8 cellular contexts compared by ENCODE assay signal in the genomic region with DNA sequence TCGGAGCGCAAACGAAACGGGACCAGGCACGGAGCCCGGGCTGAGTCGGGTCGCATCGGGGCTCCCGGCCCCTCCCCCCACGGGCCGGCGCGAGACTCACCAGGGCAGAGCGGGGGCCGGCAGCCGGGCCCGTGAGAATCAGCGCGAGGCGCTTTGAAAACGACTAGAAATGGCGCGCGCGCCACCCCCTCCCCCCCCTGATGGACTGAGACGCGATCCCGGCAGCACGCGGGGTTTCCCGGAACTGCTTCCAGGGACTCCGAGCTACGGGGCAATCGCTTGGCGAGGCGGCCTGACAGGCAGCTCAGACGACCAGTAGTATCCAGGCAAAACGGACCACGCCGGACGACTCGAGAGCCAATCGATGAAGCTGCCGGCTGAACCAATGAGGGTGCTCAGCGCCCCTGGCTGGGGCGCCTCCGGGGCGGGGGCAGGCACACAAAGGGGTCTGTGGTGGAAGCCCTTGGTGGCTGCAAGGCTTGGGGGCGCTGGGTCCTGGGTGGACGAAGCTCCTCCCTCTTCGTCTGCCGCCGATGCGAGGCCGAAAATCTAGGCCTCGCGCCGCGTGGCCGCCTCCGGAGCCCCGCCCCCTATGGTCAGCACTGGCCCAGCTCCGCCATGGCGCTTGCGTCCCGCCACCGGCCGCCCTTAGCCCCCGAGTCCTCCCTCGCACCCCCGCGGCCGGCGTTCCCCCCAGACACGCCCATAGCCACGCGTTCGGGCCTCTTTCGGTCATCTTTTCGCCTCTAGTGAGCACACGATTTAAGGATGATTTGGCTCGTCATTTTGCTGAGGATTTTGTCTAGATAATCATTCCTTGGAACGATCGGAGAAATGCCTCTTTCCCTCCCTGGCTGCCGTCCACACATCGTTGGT. TPM values are rescaled to one million over a fixed set of nuclear protein-coding genes. Genes with fewer than 3 reads are reported as not detected.
DNase-seq lines count a peak whose midpoint lies in the region; ATAC-seq and TF ChIP-seq lines count a peak whose summit lies in the region.

A gene (minus strand): TSS at position 174 of the 876 bp plus-strand sequence. CDS start 3,276 bp downstream, outside the sequence.

- ATAC-seq in HG02759 (IDR thresholded peaks at IDR 0.05; ENCODE audit: unreplicated experiment) = peak; percentile 93
- ATAC-seq in Right ventricle myocardium inferior = peak; percentile 98

- H3K27me3 ChIP-seq in ovary = no peaks in the 10 kb centered on the region
- H3K27me3 ChIP-seq in thyroid gland = no peaks in the 10 kb centered on the region

- TF ChIP-seq EP300 in ovary (IDR thresholded peaks at IDR 0.05) = peak; percentile 24

- no peaks in the 10 kb centered on the region for H3K9me3 ChIP-seq in ovary
- H3K9me3 ChIP-seq in thyroid gland = no peaks in the 10 kb centered on the region

- WGBS in ovary, 3 donors = 0 to 2% (median 1%) methylated on average over 37 to 87 of the region's 87 CpGs
- WGBS in thyroid gland, 2 donors = 0% methylated on average over 10 to 22 of the region's 87 CpGs

- TF ChIP-seq CTCF in GM12865 (IDR thresholded peaks at IDR 0.05; ENCODE audit: insufficient read depth, low read depth, low read length, missing control alignments) (no peak), ovary (IDR thresholded peaks at IDR 0.05) (peak in 2 of 3 donors; percentile 3 to 9), thyroid gland (IDR thresholded peaks at IDR 0.05) (no peak)

- peak within 1 kb of the TSS; percentile 99 for H3K4me3 ChIP-seq in GM12865 (ENCODE audit: low read depth, low read length)
- H3K4me3 ChIP-seq in ovary = peak within 1 kb of the TSS; percentile 80
- H3K4me3 ChIP-seq in thyroid gland (replicated peaks in 1 of 3) = peak within 1 kb of the TSS; percentile 49 to 95 (median 78)

- H3K27ac ChIP-seq in ovary (peak within 1 kb of the TSS; percentile 82 to 98), thyroid gland (peak within 1 kb of the TSS; percentile 89 to 99 (median 96))

- DNase-seq in GM12865 (ENCODE audit: low read depth) (peak; percentile 100), NCI-H1417 (lab: John Stamatoyannopoulos, UW) (peak; percentile 99 to 100 (median 99)), SW 1271 (lab: John Stamatoyannopoulos, UW) (peak; percentile 97 to 98), Right ventricle myocardium inferior (ENCODE audit: missing footprints) (peak; percentile 100), ovary (peak; percentile 100), thyroid gland (peak; percentile 100)
- DNase-seq in activated naive CD8-positive, alpha-beta T cell treated with anti-CD3 and anti-CD28 coated beads, Interleukin-2, amount 50 U/mL, for 16 hours (ENCODE audit: low read depth, low spot score) = peak; percentile 99

- H3K36me3 ChIP-seq in ovary (no peaks in the 10 kb centered on the region), thyroid gland (no peaks in the 10 kb centered on the region)

- TF ChIP-seq POLR2A in ovary (IDR thresholded peaks at IDR 0.05) = peak; percentile 87
- peak; percentile 74 to 83 for TF ChIP-seq POLR2A in thyroid gland (IDR thresholded peaks at IDR 0.05)

- H3K4me1 ChIP-seq in ovary (ENCODE audit: insufficient read depth) = no peaks in the 10 kb centered on the region
- peaks cover 28 to 34% of the 10 kb centered on the region in 2 donors for H3K4me1 ChIP-seq in thyroid gland

- intact Hi-C loops in Right ventricle myocardium inferior (cut with DNase I) (loop anchor here (1.0 to 10.0 kb wide), 4 partner anchors 24 to 190 kb away; a partner anchor contains a TSS), ovary (cut with DNase I) (loop anchor here in 2 of 4 donors (10.0 kb wide), 3 partner anchors 60 to 1390 kb away; a partner anchor contains a TSS), thyroid gland (cut with DNase I) (loop anchor here (10.0 kb wide), 1 partner anchor 60 kb away; no protein-coding TSS in a partner anchor)

RNA-seq across cellular contexts. Expression of the gene that starts here (rescaled TPM):
- total RNA-seq in Right ventricle myocardium inferior (59.3 TPM), ovary (100 to 1,000 TPM in 5 of 7 donors, 10 to 100 TPM in 2; 55.9 to 173 (median 153) TPM), thyroid gland (100 to 1,000 TPM in 2 of 4 donors, 10 to 100 TPM in 2; 82.8 to 107 (median 99.4) TPM)
- 100 to 1,000 TPM in 1 of 2 donors, 10 to 100 TPM in 1; 70.6 to 107 TPM for polyA plus RNA-seq in ovary

Comparison
In these comparisons a context has a peak if more than half of its experiments do, and no peak if none do; other contexts are left out.
1. Peak in every context shown above with its lines: DNase-seq, ATAC-seq, H3K4me3 ChIP-seq and H3K27ac ChIP-seq.
2. CTCF ChIP-seq: peak in ovary (2 of 3); none in GM12865 (single experiment) and thyroid gland (0 of 6).